29 cellular contexts compared by ENCODE assay signal in genomic region chr14:104096318-104096717, GRCh38. TPM values are rescaled to one million over a fixed set of nuclear protein-coding genes. Genes with fewer than 3 reads are reported as not detected.
"Had no signal": no experiment of that assay in that cellular context is flagged by ENCODE, and none has a peak within 500 bp of the region (broad histone marks: within the 10 kb centered on the region; RNA-seq: fewer than 3 reads in every experiment).

No MANE protein-coding gene starts in this region.

- H3K36me3 ChIP-seq: colonic mucosa, gastrocnemius medialis, heart right ventricle, left lung, lower lobe of right lung, pancreas, suprapubic skin, transverse colon, vagina had no signal

- DNase-seq: colonic mucosa; effector CD8-positive, alpha-beta T cell; foreskin fibroblast; gastrocnemius medialis; immature natural killer cell; occipital lobe; stimulated activated CD4-positive, alpha-beta T cell treated with anti-CD3 and anti-CD28 coated beads, Interleukin-12 subunit alpha, Interleukin-12 subunit beta, amount 100 ng/mL, for 4 hours; stimulated activated CD4-positive, alpha-beta T cell treated with anti-CD3 and anti-CD28 coated beads, Interleukin-1b, Interleukin-23, amount 100 ng/mL, for 48 hours; stimulated activated CD4-positive, alpha-beta T cell treated with anti-CD3 and anti-CD28 coated beads, Interleukin-4, amount 100 ng/mL, for 1 hour; stimulated activated CD8-positive, alpha-beta memory T cell treated with anti-CD3 and anti-CD28 coated beads, Interleukin-4, amount 100 ng/mL, for 48 hours; stimulated activated naive CD4-positive, alpha-beta T cell; stimulated activated naive CD8-positive, alpha-beta T cell treated with anti-CD3 and anti-CD28 coated beads, Interleukin-15, amount 100 ng/mL, for 72 hours had no signal

- H3K27ac ChIP-seq: colonic mucosa, epithelial cell of prostate, gastrocnemius medialis, heart right ventricle, left lung, lower lobe of right lung, pancreas, suprapubic skin, transverse colon, vagina had no signal

- H3K27me3 ChIP-seq: colonic mucosa, vagina had no signal

- H3K4me2 ChIP-seq: smooth muscle cell had no signal

- FAIRE-seq: keratinocyte, pancreas had no signal

- H3K9me3 ChIP-seq: colonic mucosa, gastrocnemius medialis, heart right ventricle, left lung, lower lobe of right lung, pancreas, suprapubic skin, transverse colon, vagina had no signal

- H3K4me3 ChIP-seq: colonic mucosa, gastrocnemius medialis, heart right ventricle, left lung, lower lobe of right lung, pancreas, smooth muscle cell, suprapubic skin, transverse colon, vagina had no signal

- ATAC-seq: esophagus mucosa; gastrocnemius medialis; heart right ventricle; left lung; lower lobe of right lung; naive thymus-derived CD8-positive, alpha-beta T cell; pancreas; sciatic nerve; stimulated activated naive CD8-positive, alpha-beta T cell treated with anti-CD3 and anti-CD28 coated beads, Interleukin-15, amount 100 ng/mL, for 72 hours had no signal

- H3K4me1 ChIP-seq: gastrocnemius medialis, pancreas had no signal

RNA-seq across cellular contexts. Expression of gene ASPG, which starts 10.8 kb away (rescaled TPM):
- total RNA-seq: chondrocyte; glomerular endothelial cell; myocyte; naive thymus-derived CD8-positive, alpha-beta T cell; progenitor cell of endocrine pancreas had no signal
- polyA plus RNA-seq: immature natural killer cell; naive thymus-derived CD8-positive, alpha-beta T cell had no signal

RNA-seq across cellular contexts. Expression of gene KIF26A, which starts 42.1 kb away (rescaled TPM):
- total RNA-seq: myocyte had no signal
- polyA plus RNA-seq: immature natural killer cell; naive thymus-derived CD8-positive, alpha-beta T cell had no signal
